ENCODE assay signal across 8 cellular contexts in the genomic region with DNA sequence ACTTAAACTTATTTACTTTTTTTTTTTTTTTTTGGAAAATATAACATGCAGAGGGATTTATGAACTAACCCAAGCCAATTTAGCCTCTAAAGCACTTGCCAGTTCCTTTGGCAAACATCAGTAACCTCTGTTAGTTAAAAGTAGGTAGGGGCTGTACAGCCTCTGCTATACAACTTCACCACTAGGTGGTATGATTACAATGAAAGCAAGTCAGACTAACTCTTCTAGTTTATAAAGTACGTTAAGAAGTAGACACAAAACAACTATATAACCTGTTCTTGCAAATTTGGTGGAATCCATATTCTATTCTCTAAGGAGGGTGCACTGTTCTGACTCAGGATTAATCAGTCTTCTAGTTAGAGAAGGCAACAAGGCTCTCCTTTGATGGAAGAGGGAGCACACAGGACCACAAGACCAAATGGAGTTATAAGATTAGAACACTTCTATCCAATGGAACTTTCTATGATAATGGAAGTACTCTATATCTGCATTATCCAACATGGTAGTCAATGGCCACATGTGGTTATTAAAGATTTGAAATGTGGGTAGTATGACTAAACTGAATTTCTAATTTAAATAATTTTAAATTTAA.
DNase-seq lines count a peak whose midpoint lies in the region; ATAC-seq and TF ChIP-seq lines count a peak whose summit lies in the region.

No MANE protein-coding gene starts in this region.

- H3K79me2 ChIP-seq in ACC112 (ENCODE audit: control insufficient read depth, insufficient read depth, low read length, unreplicated experiment) = peaks cover 3% of the 10 kb centered on the region

- TF ChIP-seq CTCF in GM12872 (IDR thresholded peaks at IDR 0.05; ENCODE audit: insufficient read depth, low read depth, low read length) (peak; percentile 69), astrocyte of the cerebellum (IDR thresholded peaks at IDR 0.05; ENCODE audit: low read depth, low read length, missing control alignments) (peak; percentile 77)

- DNase-seq in NCI-H128 (lab: John Stamatoyannopoulos, UW; ENCODE audit: unreplicated experiment) (peak; percentile 0), astrocyte of the cerebellum (ENCODE audit: low read depth) (peak; percentile 45), left kidney (ENCODE audit: low read depth, low spot score) (peak; percentile 39), NCI-H1436 (lab: John Stamatoyannopoulos, UW) (no peak)

- H3K4me3 ChIP-seq in ACC112 (ENCODE audit: low read depth, low read length) (no peak overlapping the region), astrocyte of the cerebellum (ENCODE audit: low read depth, low read length) (no peak overlapping the region)

- no peaks in the 10 kb centered on the region for H3K27me3 ChIP-seq in ACC112 (ENCODE audit: insufficient read depth, low read length)

- H3K36me3 ChIP-seq in ACC112 (ENCODE audit: insufficient read depth, low read length) = peaks cover 44% of the 10 kb centered on the region

- in situ Hi-C loops in astrocyte of the cerebellum (cut with HindIII; ENCODE audit: low sequenced_read_pairs) = no loop called here

- no peak overlapping the region for H3K27ac ChIP-seq in ACC112 (ENCODE audit: low read depth, low read length)

- peak overlapping the region; percentile 19 for H2AFZ ChIP-seq in ACC112 (ENCODE audit: low read length, unreplicated experiment)

- peaks cover 34% of the 10 kb centered on the region for H3K4me1 ChIP-seq in ACC112 (ENCODE audit: control insufficient read depth, insufficient read depth, low read length, unreplicated experiment)

- ATAC-seq in HG02610 (IDR thresholded peaks at IDR 0.05; ENCODE audit: unreplicated experiment) (peak; percentile 92), HG03097 (IDR thresholded peaks at IDR 0.05; ENCODE audit: low FRiP score, unreplicated experiment) (no peak)
